Comparison of ENCODE assay signal across 8 cellular contexts in the genomic region with DNA sequence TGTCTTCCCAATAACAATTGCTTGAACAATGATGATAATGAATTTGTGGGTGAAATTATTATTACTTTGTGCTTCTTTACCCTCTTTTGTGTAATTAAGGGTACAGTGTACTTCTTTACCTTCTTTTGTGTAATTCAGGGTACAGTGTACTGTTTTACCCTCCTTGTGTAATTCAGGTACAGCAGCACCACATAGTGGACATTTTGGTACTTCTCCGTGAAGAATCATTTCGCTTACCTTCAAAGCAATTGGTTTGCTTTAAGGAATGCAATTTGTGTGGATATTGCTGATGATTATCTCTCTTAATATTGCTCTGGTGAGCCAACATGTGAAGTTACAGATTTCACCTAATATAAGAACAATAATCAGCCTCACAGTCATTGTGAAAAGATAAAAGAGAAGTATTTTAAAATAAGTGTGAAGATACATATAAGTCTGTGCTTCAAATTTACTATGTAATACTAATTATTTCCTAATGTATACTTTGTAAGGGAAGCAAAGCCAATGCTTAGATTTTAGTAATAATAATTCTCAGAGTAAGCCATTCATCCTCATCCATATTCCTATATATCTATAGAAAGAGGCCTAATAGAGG. TPM values are rescaled to one million over a fixed set of nuclear protein-coding genes. Genes with fewer than 3 reads are reported as not detected.
DNase-seq lines count a peak whose midpoint lies in the region; ATAC-seq and TF ChIP-seq lines count a peak whose summit lies in the region.

No MANE protein-coding gene starts in this region.

- H2BK120ac ChIP-seq in mesenchymal stem cell (ENCODE audit: low read depth, low read length), result no peak overlapping the region

- DNase-seq in activated CD4-positive, alpha-beta T cell treated with anti-CD3 and anti-CD28 coated beads for 48 hours, result peak; percentile 26
- DNase-seq in activated CD4-positive, alpha-beta T cell treated with anti-CD3 and anti-CD28 coated beads for 1 hour, result no peak
- DNase-seq in PC-9, result peak in 1 of 2 experiments; percentile 4
- DNase-seq in effector CD4-positive, alpha-beta T cell, result peak; percentile 11
- peak; percentile 67 for DNase-seq in mesenchymal stem cell
- no peak for DNase-seq in GF-D8 (lab: John Stamatoyannopoulos, UW)

- no peak overlapping the region for H4K91ac ChIP-seq in mesenchymal stem cell (ENCODE audit: low read length)

- intact Hi-C loops in PC-9 (cut with micrococcal nuclease; ENCODE audit: unreplicated experiment), result loop anchor here (1.0 to 5.0 kb wide), 2 partner anchors 572 to 724 kb away; no protein-coding TSS in a partner anchor

- no peaks in the 10 kb centered on the region for H3K4me1 ChIP-seq in PC-9 (replicated peaks; ENCODE audit: insufficient read depth)
- H3K4me1 ChIP-seq in mesenchymal stem cell (ENCODE audit: control insufficient read depth, insufficient read depth, low read depth, low read length), result no peaks in the 10 kb centered on the region

- H3K27me3 ChIP-seq in PC-9 (ENCODE audit: insufficient read depth, low read depth) (no peaks in the 10 kb centered on the region), mesenchymal stem cell (ENCODE audit: control insufficient read depth in 1 of 2, insufficient read depth in 1 of 2, low read length in 2 of 2) (no peaks in the 10 kb centered on the region)

- H3K18ac ChIP-seq in mesenchymal stem cell (ENCODE audit: low read depth in 1 of 2, low read length in 2 of 2), result no peak overlapping the region

- H3K4me2 ChIP-seq in PC-9 (no peak overlapping the region), mesenchymal stem cell (ENCODE audit: low read length, poor library complexity, severe bottlenecking) (no peak overlapping the region)

- no peak overlapping the region for H2AK5ac ChIP-seq in mesenchymal stem cell (ENCODE audit: low read length, severe bottlenecking)

- H3K9ac ChIP-seq in mesenchymal stem cell (ENCODE audit: low read length), result no peak overlapping the region

- H3K4me3 ChIP-seq in PC-9 (no peak overlapping the region), mesenchymal stem cell (ENCODE audit: insufficient read depth in 1 of 2, low read depth in 1 of 2, low read length in 2 of 2) (no peak overlapping the region)

- ATAC-seq in GM19463 (IDR thresholded peaks at IDR 0.05; ENCODE audit: unreplicated experiment) (peak; percentile 86), HG03520 (IDR thresholded peaks at IDR 0.05; ENCODE audit: unreplicated experiment) (peak; percentile 85)

- H3F3A ChIP-seq in PC-9 (ENCODE audit: insufficient read depth, low read depth), result no peaks in the 10 kb centered on the region

- H3K9me3 ChIP-seq in PC-9 (ENCODE audit: insufficient read depth, low read depth) (no peaks in the 10 kb centered on the region), mesenchymal stem cell (ENCODE audit: control insufficient read depth, low read length) (no peaks in the 10 kb centered on the region)

- H3K14ac ChIP-seq in mesenchymal stem cell (ENCODE audit: low read length in 2 of 2), result no peak overlapping the region

- no peaks in the 10 kb centered on the region for H3K79me1 ChIP-seq in mesenchymal stem cell (replicated peaks; ENCODE audit: low read length, poor library complexity, severe bottlenecking)

- POLR2A ChIA-PET in PC-9 (lab: Charles Lee; ENCODE audit: unreplicated experiment), result no interaction called here

- H3K23ac ChIP-seq in mesenchymal stem cell (ENCODE audit: low read length in 2 of 2), result no peak overlapping the region

- H2BK12ac ChIP-seq in mesenchymal stem cell (ENCODE audit: low read length in 2 of 2), result no peak overlapping the region

- no peak overlapping the region for H2BK5ac ChIP-seq in mesenchymal stem cell (ENCODE audit: low read depth, low read length, poor library complexity, severe bottlenecking)

- H2BK15ac ChIP-seq in mesenchymal stem cell (ENCODE audit: low read depth, poor library complexity, severe bottlenecking), result no peak overlapping the region

- BruUV-seq in PC-9 (replicated peaks; lab: Mats Ljungman, UMichigan), result no TSS peak

- CTCF ChIA-PET in PC-9 (lab: Charles Lee), result interaction anchor here (0.6 kb wide), 1 partner anchor 65 kb away, joined by 3 read pairs; no protein-coding TSS in a partner anchor

- no peaks in the 10 kb centered on the region for H3K79me2 ChIP-seq in PC-9 (ENCODE audit: low read depth)

- no peak overlapping the region for H4K8ac ChIP-seq in mesenchymal stem cell (ENCODE audit: low read length)

- no CpG with 5 or more reads among the region's 2 CpGs for WGBS in mesenchymal stem cell

- H3K4ac ChIP-seq in mesenchymal stem cell (ENCODE audit: low read depth in 1 of 2, low read length in 2 of 2), result no peak overlapping the region

- H3K27ac ChIP-seq in PC-9 (no peak overlapping the region), mesenchymal stem cell (ENCODE audit: low read length, poor library complexity, severe bottlenecking) (no peak overlapping the region)

- H4K20me1 ChIP-seq in PC-9 (ENCODE audit: insufficient read depth), result no peaks in the 10 kb centered on the region

- H3K36me3 ChIP-seq in PC-9 (ENCODE audit: low read depth) (no peaks in the 10 kb centered on the region), mesenchymal stem cell (ENCODE audit: control insufficient read depth in 1 of 2, insufficient read depth in 2 of 2, low read depth in 1 of 2, low read length in 2 of 2) (no peaks in the 10 kb centered on the region)

- H2AFZ ChIP-seq in PC-9, result no peak overlapping the region
- H2AFZ ChIP-seq in mesenchymal stem cell (ENCODE audit: low read depth, low read length), result no peak overlapping the region

- no peaks in the 10 kb centered on the region for H3K9me2 ChIP-seq in PC-9 (ENCODE audit: insufficient read depth)

- peak; percentile 70 for TF ChIP-seq CTCF in PC-9 (conservative IDR thresholded peaks at IDR 0.05)

RNA-seq across cellular contexts. Expression of gene SEC24B, which starts 27.2 kb away (rescaled TPM):
- 14.3 and 21.7 TPM in 2 replicates for total RNA-seq in PC-9 (2021)
- 26.9 TPM for polyA plus RNA-seq in mesenchymal stem cell (2013, experiment 1 of 2)
- 26.3 TPM for polyA plus RNA-seq in mesenchymal stem cell (2013, experiment 2 of 2)

Comparison
In these comparisons a context has a peak if more than half of its experiments do, and no peak if none do; other contexts are left out.
1. DNase-seq: peak in activated CD4-positive, alpha-beta T cell treated with anti-CD3 and anti-CD28 coated beads for 48 hours (single experiment), effector CD4-positive, alpha-beta T cell (single experiment) and mesenchymal stem cell (single experiment); none in activated CD4-positive, alpha-beta T cell treated with anti-CD3 and anti-CD28 coated beads for 1 hour (single experiment) and GF-D8 (single experiment).